21 cellular contexts compared by ENCODE assay signal in the genomic region with DNA sequence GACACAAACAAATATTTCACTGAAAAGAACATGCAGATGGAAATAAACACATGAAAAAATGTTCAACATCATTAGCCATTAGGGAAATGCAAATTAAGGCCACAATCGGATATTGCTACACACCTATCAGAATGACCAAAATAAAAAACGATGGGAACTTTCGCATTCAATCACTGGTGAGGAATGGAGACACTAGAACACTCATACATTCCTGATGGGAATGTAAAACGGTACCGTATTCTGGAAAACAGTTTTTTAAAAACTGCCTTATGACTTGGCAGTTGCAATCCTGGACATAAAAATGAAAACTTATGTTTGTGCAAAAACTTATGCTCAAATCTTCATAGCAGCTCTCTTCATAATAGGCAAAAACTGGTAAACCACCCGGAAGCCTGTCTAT.
DNase-seq lines count a peak whose midpoint lies in the region; ATAC-seq and TF ChIP-seq lines count a peak whose summit lies in the region.
"Had no signal": no experiment of that assay in that cellular context is flagged by ENCODE, and none has a peak within 500 bp of the region (broad histone marks: within the 10 kb centered on the region; RNA-seq: fewer than 3 reads in every experiment).

No MANE protein-coding gene starts in this region.

- BruUV-seq in IMR-90 (replicated peaks; lab: Mats Ljungman, UMichigan), result no TSS peak

- no peak overlapping the region for H4K5ac ChIP-seq in IMR-90 (ENCODE audit: low read depth, low read length)

- intact Hi-C loops in IMR-90 (cut with micrococcal nuclease), result no loop called here
- intact Hi-C loops in body of pancreas (cut with DNase I), result no loop called here

- no peak for TF ChIP-seq RAD21 in IMR-90 (IDR thresholded peaks at IDR 0.05; ENCODE audit: low read length)

- no peak overlapping the region for H2BK20ac ChIP-seq in IMR-90 (ENCODE audit: low read depth, low read length)

- H3K36me3 ChIP-seq in ACC112 (ENCODE audit: insufficient read depth, low read length), result no peaks in the 10 kb centered on the region
- H3K36me3 ChIP-seq in IMR-90 (ENCODE audit: control insufficient read depth, insufficient read depth, low read length), result no peaks in the 10 kb centered on the region
- H3K36me3 ChIP-seq in body of pancreas (replicated peaks in 1 of 2; ENCODE audit: insufficient read depth in 1 of 2, low read depth in 2 of 2), result no peaks in the 10 kb centered on the region

- no peak overlapping the region for H3K18ac ChIP-seq in IMR-90 (ENCODE audit: low read depth, low read length)

- H3K27ac ChIP-seq in ACC112 (ENCODE audit: low read depth, low read length) (peak overlapping the region; percentile 1; the same call in 1 of the 2 replicates), IMR-90 (ENCODE audit: insufficient read depth, low read length) (no peak overlapping the region), body of pancreas (no peak overlapping the region)
- H3K27ac ChIP-seq: RWPE1 had no signal

- CTCF ChIA-PET in IMR-90 (lab: Yijun Ruan, JAX), result no interaction called here

- no peak overlapping the region for H2AK9ac ChIP-seq in IMR-90 (replicated peaks; ENCODE audit: low read depth, low read length, poor library complexity)

- H4K91ac ChIP-seq in IMR-90 (ENCODE audit: insufficient read depth, low read depth, low read length), result no peak overlapping the region

- H3K79me1 ChIP-seq in IMR-90 (ENCODE audit: low read depth in 1 of 2, low read length in 2 of 2), result peaks cover 0 to 3% of the 10 kb centered on the region in 2 experiments; a peak in 1 of 4 replicates

- H3K9me3 ChIP-seq in IMR-90 (ENCODE audit: control insufficient read depth, insufficient read depth, low read length) (no peaks in the 10 kb centered on the region), body of pancreas (no peaks in the 10 kb centered on the region)

- H3K4me1 ChIP-seq in ACC112 (ENCODE audit: control insufficient read depth, insufficient read depth, low read length, unreplicated experiment) (peaks cover 50% of the 10 kb centered on the region), IMR-90 (ENCODE audit: control insufficient read depth, insufficient read depth, low read length) (peaks cover 25% of the 10 kb centered on the region), body of pancreas (peaks cover 22% of the 10 kb centered on the region)

- dilution Hi-C loops in IMR-90 (cut with HindIII; ENCODE audit: low sequenced_read_pairs, unreplicated experiment), result no loop called here

- H2AK5ac ChIP-seq in IMR-90 (ENCODE audit: low read depth, low read length), result no peak overlapping the region

- H2BK120ac ChIP-seq in IMR-90 (ENCODE audit: low read depth, low read length), result no peak overlapping the region

- TF ChIP-seq POLR2A in IMR-90 (IDR thresholded peaks at IDR 0.05; ENCODE audit: low read depth, low read length) (no peak), body of pancreas (IDR thresholded peaks at IDR 0.05) (no peak)

- POLR2A ChIA-PET in IMR-90 (lab: Charles Lee; ENCODE audit: unreplicated experiment), result no interaction called here

- no peak overlapping the region for H3K4ac ChIP-seq in IMR-90 (ENCODE audit: low read depth, low read length)

- H3K4me2 ChIP-seq in IMR-90 (ENCODE audit: low read depth, low read length), result no peak overlapping the region

- no peak overlapping the region for H3K14ac ChIP-seq in IMR-90 (replicated peaks; ENCODE audit: low read depth, low read length)

- DNase-seq in EH (ENCODE audit: low read depth) (peak; percentile 63), IMR-90 (peak; percentile 29), fibroblast of mammary gland (ENCODE audit: low read depth) (peak; percentile 56), body of pancreas (no peak), HT-29 (ENCODE audit: low spot score) (no peak)
- DNase-seq in activated CD4-positive, alpha-beta T cell treated with anti-CD3 and anti-CD28 coated beads for 1 hour, result no peak
- DNase-seq: CD4-positive, alpha-beta T cell; COR-L47; DMS79; KG1; NCI-H1092; NCI-H1436; NCI-H187 treated with DMSO at 0.1 percent for 48 hours; NCI-H2107; NK-92 treated with Interleukin-12 subunit alpha and Interleukin-12 subunit beta, amount 100 ng/mL, for 24 hours; SHP77 treated with DMSO at 0.1 percent for 48 hours had no signal

- no peaks in the 10 kb centered on the region for H4K20me1 ChIP-seq in IMR-90 (ENCODE audit: insufficient read depth, low read length)

- no CpG with 5 or more reads among the region's 6 CpGs for WGBS in IMR-90 (ENCODE audit: extremely low coverage in 2 of 2, insufficient read length in 1 of 2), 2 experiments
- WGBS in body of pancreas, 2 donors, result 80 to 81% methylated on average over 6 of the region's 6 CpGs

- peaks cover 13% of the 10 kb centered on the region for H3K9me1 ChIP-seq in IMR-90 (ENCODE audit: insufficient read depth, low read length)

- H3K23ac ChIP-seq in IMR-90 (ENCODE audit: low read depth, low read length), result no peak overlapping the region

- H3K4me3 ChIP-seq in ACC112 (ENCODE audit: low read depth, low read length), result peak overlapping the region; percentile 13; the same call in 1 of the 2 replicates
- H3K4me3 ChIP-seq in IMR-90 (ENCODE audit: insufficient read depth, low read depth, low read length), result no peak overlapping the region
- no peak overlapping the region for H3K4me3 ChIP-seq in fibroblast of mammary gland (ENCODE audit: control insufficient read depth, low read depth, low read length)
- H3K4me3 ChIP-seq in body of pancreas, result no peak overlapping the region

- H2BK5ac ChIP-seq in IMR-90 (ENCODE audit: low read depth, low read length, poor library complexity, severe bottlenecking), result no peak overlapping the region

- H3K56ac ChIP-seq in IMR-90 (ENCODE audit: extremely low read depth, insufficient read depth, low read length), result no peak overlapping the region

- H2BK15ac ChIP-seq in IMR-90 (ENCODE audit: low read depth, low read length), result no peak overlapping the region

- no peak overlapping the region for H4K8ac ChIP-seq in IMR-90 (ENCODE audit: low read depth in 2 of 2, low read length in 2 of 2)

- no peak for ATAC-seq in IMR-90 (ENCODE audit: low read depth)
- no peak for ATAC-seq in body of pancreas
- ATAC-seq in HG03139 (IDR thresholded peaks at IDR 0.05; ENCODE audit: unreplicated experiment), result no peak
- ATAC-seq: HepG2, SK-N-SH treated with all-trans-retinoic acid at 6 μM for 48 hours had no signal

- H2AFZ ChIP-seq in ACC112 (ENCODE audit: low read length, unreplicated experiment) (peak overlapping the region; percentile 51), IMR-90 (replicated peaks; ENCODE audit: low read length, poor library complexity) (no peak overlapping the region)

- in situ Hi-C loops in IMR-90 (cut with MboI; ENCODE audit: low sequenced_read_pairs), result no loop called here

- H3K79me2 ChIP-seq in ACC112 (ENCODE audit: control insufficient read depth, insufficient read depth, low read length, unreplicated experiment), result no peaks in the 10 kb centered on the region

- no peaks in the 10 kb centered on the region for H3K27me3 ChIP-seq in ACC112 (ENCODE audit: insufficient read depth, low read length)
- H3K27me3 ChIP-seq in IMR-90 (ENCODE audit: control insufficient read depth, insufficient read depth, low read length), result no peaks in the 10 kb centered on the region
- H3K27me3 ChIP-seq in body of pancreas, result no peaks in the 10 kb centered on the region

- TF ChIP-seq CTCF in IMR-90 (conservative IDR thresholded peaks at IDR 0.05; ENCODE audit: low read depth, low read length), result no peak
- TF ChIP-seq CTCF in fibroblast of mammary gland (conservative IDR thresholded peaks at IDR 0.05; ENCODE audit: control insufficient read depth, insufficient read depth, low read depth, low read length), result no peak
- TF ChIP-seq CTCF in body of pancreas (IDR thresholded peaks at IDR 0.05), result no peak

- H3K9ac ChIP-seq in IMR-90 (ENCODE audit: low read depth, low read length), result no peak overlapping the region

TF ChIP-seq in IMR-90, 13 proteins besides CTCF, POLR2A, EP300 and RAD21:
- TF ChIP-seq CEBPB (IDR thresholded peaks at IDR 0.05; ENCODE audit: low read depth, low read length), result 0 out of 2 replicates have a peak, but pooled peaks have one; percentile 43
- TF ChIP-seq MXI1 (IDR thresholded peaks at IDR 0.05; ENCODE audit: borderline replicate concordance, low read depth, low read length), result no peak
- no peak for TF ChIP-seq FOS (IDR thresholded peaks at IDR 0.05; ENCODE audit: low read depth, low read length)
- no peak for TF ChIP-seq SMC3 (IDR thresholded peaks at IDR 0.05; ENCODE audit: low read depth, low read length)

Comparison
In these comparisons a context has a peak if more than half of its experiments do, and no peak if none do; other contexts are left out.
1. DNase-seq: peak in EH (single experiment), IMR-90 (single experiment) and fibroblast of mammary gland (single experiment); none in activated CD4-positive, alpha-beta T cell treated with anti-CD3 and anti-CD28 coated beads for 1 hour (single experiment), body of pancreas (0 of 4) and HT-29 (single experiment).